Comparison of ENCODE assay signal across 20 cellular contexts in genomic region chr20:62560162-62560561, GRCh38.
"Had no signal": no experiment of that assay in that cellular context is flagged by ENCODE, and none has a peak within 500 bp of the region (broad histone marks: within the 10 kb centered on the region; RNA-seq: fewer than 3 reads in every experiment).

No MANE protein-coding gene starts in this region.

- H2AFZ ChIP-seq: parathyroid adenoma had no signal

- H3K27ac ChIP-seq: coronary artery, foreskin keratinocyte, left lung, lower lobe of right lung, parathyroid adenoma, prostate gland, suprapubic skin, thyroid gland had no signal

- H3K27me3 ChIP-seq: thyroid gland had no signal

- H3K36me3 ChIP-seq: left lung, lower lobe of right lung, prostate gland, suprapubic skin, thyroid gland had no signal

- H3K9ac ChIP-seq: parathyroid adenoma had no signal

- H3K9me3 ChIP-seq: left lung, lower lobe of right lung, prostate gland, suprapubic skin, thyroid gland had no signal

- H3K79me2 ChIP-seq: parathyroid adenoma had no signal

- H3K4me1 ChIP-seq: foreskin keratinocyte, left lung, lower lobe of right lung, parathyroid adenoma, prostate gland, suprapubic skin, thyroid gland had no signal

- FAIRE-seq: endothelial cell of umbilical vein had no signal

- ATAC-seq: foreskin keratinocyte; left lung; lower lobe of right lung; naive thymus-derived CD4-positive, alpha-beta T cell; stimulated activated effector memory CD8-positive, alpha-beta T cell treated with anti-CD3 and anti-CD28 coated beads, Interleukin-12 subunit alpha, Interleukin-12 subunit beta, amount 100 ng/mL, for 72 hours; stimulated activated naive CD8-positive, alpha-beta T cell treated with anti-CD3 and anti-CD28 coated beads, Interleukin-15, Interleukin-2, amounts not matched to agents 100 U/mL and 50 U/mL, for 24 hours had no signal

- DNase-seq: effector CD4-positive, alpha-beta T cell; endodermal cell; foreskin keratinocyte; islet precursor cell; left lung; lower lobe of right lung; midbrain; naive thymus-derived CD4-positive, alpha-beta T cell; nephron progenitor cell; retina; stimulated activated CD4-positive, alpha-beta T cell treated with anti-CD3 and anti-CD28 coated beads, Interleukin-4, amount 100 ng/mL, for 1 hour; stimulated activated CD8-positive, alpha-beta memory T cell treated with anti-CD3 and anti-CD28 coated beads, Interleukin-4, amount 100 ng/mL, for 48 hours; stimulated activated naive CD8-positive, alpha-beta T cell treated with anti-CD3 and anti-CD28 coated beads, Interleukin-15, Interleukin-2, amounts not matched to agents 100 U/mL and 50 U/mL, for 24 hours; thyroid gland had no signal

- H3K4me3 ChIP-seq: coronary artery, left lung, lower lobe of right lung, prostate gland, suprapubic skin, thyroid gland had no signal
